Comparison of ENCODE assay signal across 8 cellular contexts in the genomic region with DNA sequence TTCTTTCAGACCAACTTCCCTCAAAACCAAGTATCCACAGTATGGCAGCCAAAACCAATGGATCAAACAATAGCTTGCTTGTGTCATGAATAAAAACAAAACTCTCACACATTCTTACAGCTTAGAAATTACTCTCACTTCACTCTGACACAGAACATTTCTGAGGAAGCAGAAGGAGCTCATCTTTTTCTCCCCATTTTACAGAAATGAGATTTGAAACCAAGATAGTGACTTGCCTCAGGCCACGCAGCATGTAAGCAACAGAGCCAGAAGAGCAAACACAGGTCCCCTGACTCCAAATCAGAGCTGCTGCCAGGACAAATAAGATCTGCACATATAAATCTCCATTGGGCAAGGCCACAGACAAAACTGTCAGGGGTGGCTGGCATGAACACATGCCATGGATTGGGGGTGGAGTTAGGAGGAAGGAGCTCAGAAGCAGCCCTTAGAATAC.
DNase-seq lines count a peak whose midpoint lies in the region; ATAC-seq lines count a peak whose summit lies in the region.

No MANE protein-coding gene starts in this region.

- no peak overlapping the region for H3K4me3 Mint-ChIP-seq in activated naive CD4-positive, alpha-beta T cell treated with anti-CD3 and anti-CD28 coated beads, Interleukin-2, amount 10 ng/mL, durations not matched to agents 7 days and 5 days
- peak overlapping the region; percentile 1 to 87 (median 68) for H3K4me3 Mint-ChIP-seq in naive B cell

- peak overlapping the region; percentile 51 for H3K27ac Mint-ChIP-seq in activated naive CD4-positive, alpha-beta T cell treated with anti-CD3 and anti-CD28 coated beads, Interleukin-2, amount 10 ng/mL, durations not matched to agents 7 days and 5 days
- peak overlapping the region; percentile 17 to 87 (median 84) for H3K27ac Mint-ChIP-seq in naive B cell

- peaks cover 48% of the 10 kb centered on the region for H3K4me1 Mint-ChIP-seq in activated naive CD4-positive, alpha-beta T cell treated with anti-CD3 and anti-CD28 coated beads, Interleukin-2, amount 10 ng/mL, durations not matched to agents 7 days and 5 days
- H3K4me1 Mint-ChIP-seq in naive B cell, result peaks cover 69 to 82% (median 80%) of the 10 kb centered on the region in 3 donors

- H3K27me3 Mint-ChIP-seq in activated naive CD4-positive, alpha-beta T cell treated with anti-CD3 and anti-CD28 coated beads, Interleukin-2, amount 10 ng/mL, durations not matched to agents 7 days and 5 days, result no peaks in the 10 kb centered on the region
- no peaks in the 10 kb centered on the region for H3K27me3 Mint-ChIP-seq in naive B cell

- no peaks in the 10 kb centered on the region for H3K9me3 Mint-ChIP-seq in activated naive CD4-positive, alpha-beta T cell treated with anti-CD3 and anti-CD28 coated beads, Interleukin-2, amount 10 ng/mL, durations not matched to agents 7 days and 5 days
- H3K9me3 Mint-ChIP-seq in naive B cell, result no peaks in the 10 kb centered on the region

- CTCF ChIA-PET in activated naive CD4-positive, alpha-beta T cell treated with anti-CD3 and anti-CD28 coated beads, Interleukin-2, amount 10 ng/mL, durations not matched to agents 7 days and 5 days (lab: Charles Lee), result interaction anchor here (0.7 to 1.8 kb wide), 5 partner anchors 11 to 69 kb away, joined by 3 to 6 read pairs (median 3); no protein-coding TSS in a partner anchor

- peaks cover 7% of the 10 kb centered on the region for H3K36me3 Mint-ChIP-seq in activated naive CD4-positive, alpha-beta T cell treated with anti-CD3 and anti-CD28 coated beads, Interleukin-2, amount 10 ng/mL, durations not matched to agents 7 days and 5 days
- peaks cover 0 to 10% of the 10 kb centered on the region in 2 donors for H3K36me3 Mint-ChIP-seq in naive B cell

- peak; percentile 55 for ATAC-seq in HG02840 (IDR thresholded peaks at IDR 0.05; ENCODE audit: low FRiP score, unreplicated experiment)
- ATAC-seq in naive B cell (ENCODE audit: low read depth in 2 of 2), result peak; percentile 34 to 63

- peak; percentile 21 for DNase-seq in activated naive CD4-positive, alpha-beta T cell treated with anti-CD3 and anti-CD28 coated beads, Interleukin-2, amount 10 ng/mL, durations not matched to agents 7 days and 5 days
- no peak for DNase-seq in activated naive CD4-positive, alpha-beta T cell treated with anti-CD3 and anti-CD28 coated beads, Interleukin-2, amount 50 U/mL, for 16 hours
- DNase-seq in SHP77 treated with DMSO at 0.1 percent for 48 hours (lab: John Stamatoyannopoulos, UW), result peak; percentile 34
- DNase-seq in naive B cell, result no peak
- no peak for DNase-seq in mesenteric fat pad (ENCODE audit: low spot score)
- DNase-seq in DMS79 (lab: John Stamatoyannopoulos, UW), result no peak
- DNase-seq in NCI-H524 (lab: John Stamatoyannopoulos, UW), result no peak

Comparison
In these comparisons a context has a peak if more than half of its experiments do, and no peak if none do; other contexts are left out.
1. DNase-seq: peak in activated naive CD4-positive, alpha-beta T cell treated with anti-CD3 and anti-CD28 coated beads, Interleukin-2, amount 10 ng/mL, durations not matched to agents 7 days and 5 days (single experiment) and SHP77 treated with DMSO at 0.1 percent for 48 hours (single experiment); none in activated naive CD4-positive, alpha-beta T cell treated with anti-CD3 and anti-CD28 coated beads, Interleukin-2, amount 50 U/mL, for 16 hours (single experiment), naive B cell (single experiment), mesenteric fat pad (single experiment), DMS79 (single experiment) and NCI-H524 (0 of 2).